ENCODE assay signal across 8 cellular contexts in genomic region chr4:88219099-88219498, GRCh38.
DNase-seq lines count a peak whose midpoint lies in the region; ATAC-seq and TF ChIP-seq lines count a peak whose summit lies in the region.

No MANE protein-coding gene starts in this region.

- H3K27ac ChIP-seq in CD4-positive, CD25-positive, alpha-beta regulatory T cell (ENCODE audit: insufficient read depth, low read length, poor library complexity, severe bottlenecking): no peak overlapping the region
- no peak overlapping the region for H3K27ac ChIP-seq in Peyer's patch
- no peak overlapping the region for H3K27ac ChIP-seq in mesendoderm (ENCODE audit: low read depth, low read length)

- peak; percentile 8 to 74 (median 60) for DNase-seq in CD4-positive, CD25-positive, alpha-beta regulatory T cell
- peak; percentile 61 for DNase-seq in KBM-7
- DNase-seq in Peyer's patch: no peak
- DNase-seq in effector CD4-positive, alpha-beta T cell: peak; percentile 5
- peak; percentile 61 for DNase-seq in mesendoderm
- DNase-seq in T-helper 2 cell treated with Interferon-gamma antibody and Interleukin-4, amounts not matched to agents 5 μg/mL and 100 μg/mL, for 36 hours (ENCODE audit: low spot score): no peak
- DNase-seq in activated CD4-positive, CD25-positive, alpha-beta regulatory T cell treated with anti-CD3 and anti-CD28 coated beads, Interleukin-2, amount 50 U/mL, for 72 hours: no peak

- peak; percentile 31 to 88 (median 82) for TF ChIP-seq CTCF in Peyer's patch (IDR thresholded peaks at IDR 0.05)

- no peak overlapping the region for H3K4ac ChIP-seq in mesendoderm (ENCODE audit: low read depth, low read length)

- no peak overlapping the region for H3K9ac ChIP-seq in mesendoderm (ENCODE audit: low read length)

- H3K9me3 ChIP-seq in CD4-positive, CD25-positive, alpha-beta regulatory T cell (ENCODE audit: control insufficient read depth in 2 of 2, low read length in 2 of 2): no peaks in the 10 kb centered on the region
- no peaks in the 10 kb centered on the region for H3K9me3 ChIP-seq in Peyer's patch

- peaks cover 0 to 2% (median 0%) of the 10 kb centered on the region in 7 donors for H3K9me3 Mint-ChIP-seq in CD4-positive, CD25-positive, alpha-beta regulatory T cell
- no peaks in the 10 kb centered on the region for H3K9me3 Mint-ChIP-seq in T-helper 2 cell treated with Interferon-gamma antibody and Interleukin-4, amounts not matched to agents 5 μg/mL and 100 μg/mL, for 36 hours

- no peak overlapping the region for H3K23ac ChIP-seq in mesendoderm (ENCODE audit: low read length)

- H3K27me3 ChIP-seq in CD4-positive, CD25-positive, alpha-beta regulatory T cell (ENCODE audit: control insufficient read depth, insufficient read depth, low read length): no peaks in the 10 kb centered on the region
- H3K27me3 ChIP-seq in Peyer's patch (no peaks in the 10 kb centered on the region), mesendoderm (ENCODE audit: insufficient read depth, low read length, poor library complexity) (no peaks in the 10 kb centered on the region)

- H3K79me1 ChIP-seq in mesendoderm (ENCODE audit: low read length): no peaks in the 10 kb centered on the region

- no peaks in the 10 kb centered on the region for H3K4me1 ChIP-seq in CD4-positive, CD25-positive, alpha-beta regulatory T cell (ENCODE audit: control insufficient read depth, insufficient read depth, low read length, poor library complexity, severe bottlenecking)
- no peaks in the 10 kb centered on the region for H3K4me1 ChIP-seq in Peyer's patch
- H3K4me1 ChIP-seq in mesendoderm (ENCODE audit: control insufficient read depth, low read depth, low read length): no peaks in the 10 kb centered on the region

- H4K8ac ChIP-seq in mesendoderm (ENCODE audit: low read depth, low read length): no peak overlapping the region

- H2AK5ac ChIP-seq in mesendoderm (ENCODE audit: low read length): no peak overlapping the region

- no peak overlapping the region for H3K56ac ChIP-seq in mesendoderm (ENCODE audit: low read length)

- no peaks in the 10 kb centered on the region for H3K79me2 ChIP-seq in mesendoderm (ENCODE audit: control insufficient read depth, insufficient read depth, low read length)

- H3K4me2 ChIP-seq in mesendoderm (ENCODE audit: low read length): no peak overlapping the region

- H3K4me1 Mint-ChIP-seq in CD4-positive, CD25-positive, alpha-beta regulatory T cell: peaks cover 3 to 5% (median 4%) of the 10 kb centered on the region in 4 donors
- peaks cover 5% of the 10 kb centered on the region for H3K4me1 Mint-ChIP-seq in T-helper 2 cell treated with Interferon-gamma antibody and Interleukin-4, amounts not matched to agents 5 μg/mL and 100 μg/mL, for 36 hours (ENCODE audit: low read depth)

- WGBS in mesendoderm (ENCODE audit: extremely low coverage, insufficient coverage, low lambda C conversion rate): no CpG with 5 or more reads among the region's 5 CpGs

- no peak overlapping the region for H4K5ac ChIP-seq in mesendoderm (ENCODE audit: low read length)

- peak; percentile 64 to 73 for ATAC-seq in CD4-positive, CD25-positive, alpha-beta regulatory T cell (ENCODE audit: low read depth in 2 of 2)
- peak; percentile 47 for ATAC-seq in GM19023 (IDR thresholded peaks at IDR 0.05; ENCODE audit: unreplicated experiment)

- no peaks in the 10 kb centered on the region for H3K36me3 Mint-ChIP-seq in CD4-positive, CD25-positive, alpha-beta regulatory T cell
- H3K36me3 Mint-ChIP-seq in T-helper 2 cell treated with Interferon-gamma antibody and Interleukin-4, amounts not matched to agents 5 μg/mL and 100 μg/mL, for 36 hours (ENCODE audit: low read depth): no peaks in the 10 kb centered on the region

- no peak overlapping the region for H2BK5ac ChIP-seq in mesendoderm (ENCODE audit: low read length)

- no peak overlapping the region for H3K18ac ChIP-seq in mesendoderm (ENCODE audit: low read length)

- H3K4me3 ChIP-seq in CD4-positive, CD25-positive, alpha-beta regulatory T cell (ENCODE audit: low read depth, low read length): no peak overlapping the region
- H3K4me3 ChIP-seq in Peyer's patch (no peak overlapping the region), mesendoderm (ENCODE audit: low read length) (no peak overlapping the region)

- no peaks in the 10 kb centered on the region for H3K36me3 ChIP-seq in CD4-positive, CD25-positive, alpha-beta regulatory T cell (ENCODE audit: control insufficient read depth, insufficient read depth, low read length)
- H3K36me3 ChIP-seq in Peyer's patch (no peaks in the 10 kb centered on the region), mesendoderm (ENCODE audit: control insufficient read depth, insufficient read depth, low read length) (no peaks in the 10 kb centered on the region)

- peaks cover 16% of the 10 kb centered on the region for H3K27me3 Mint-ChIP-seq in CD4-positive, CD25-positive, alpha-beta regulatory T cell
- peaks cover 4% of the 10 kb centered on the region for H3K27me3 Mint-ChIP-seq in T-helper 2 cell treated with Interferon-gamma antibody and Interleukin-4, amounts not matched to agents 5 μg/mL and 100 μg/mL, for 36 hours (ENCODE audit: low read depth)

- H3K27ac Mint-ChIP-seq in CD4-positive, CD25-positive, alpha-beta regulatory T cell: no peak overlapping the region
- H3K27ac Mint-ChIP-seq in T-helper 2 cell treated with Interferon-gamma antibody and Interleukin-4, amounts not matched to agents 5 μg/mL and 100 μg/mL, for 36 hours: no peak overlapping the region

- no peak for TF ChIP-seq POLR2A in Peyer's patch (IDR thresholded peaks at IDR 0.05)

- H3K4me3 Mint-ChIP-seq in CD4-positive, CD25-positive, alpha-beta regulatory T cell: no peak overlapping the region
- H3K4me3 Mint-ChIP-seq in T-helper 2 cell treated with Interferon-gamma antibody and Interleukin-4, amounts not matched to agents 5 μg/mL and 100 μg/mL, for 36 hours: no peak overlapping the region

- in situ Hi-C loops in KBM-7 (cut with MboI; ENCODE audit: low pct_unique_long_range_greater_than_20kb, low sequenced_read_pairs): loop anchor here (10.0 to 25.0 kb wide), 3 partner anchors 182 to 357 kb away; no protein-coding TSS in a partner anchor

- H2BK15ac ChIP-seq in mesendoderm (replicated peaks; ENCODE audit: low read depth): no peak overlapping the region

- H2BK120ac ChIP-seq in mesendoderm (ENCODE audit: low read depth, low read length): no peak overlapping the region

Comparison
In these comparisons a context has a peak if more than half of its experiments do, and no peak if none do; other contexts are left out.
1. DNase-seq: peak in CD4-positive, CD25-positive, alpha-beta regulatory T cell (3 of 3), KBM-7 (single experiment), effector CD4-positive, alpha-beta T cell (single experiment) and mesendoderm (single experiment); none in Peyer's patch (0 of 3), T-helper 2 cell treated with Interferon-gamma antibody and Interleukin-4, amounts not matched to agents 5 μg/mL and 100 μg/mL, for 36 hours (single experiment) and activated CD4-positive, CD25-positive, alpha-beta regulatory T cell treated with anti-CD3 and anti-CD28 coated beads, Interleukin-2, amount 50 U/mL, for 72 hours (single experiment).